In genomic region chr3:97910931-97911351, GRCh38 we compare ENCODE assay signal across 10 cellular contexts.
DNase-seq lines count a peak whose midpoint lies in the region; ATAC-seq and TF ChIP-seq lines count a peak whose summit lies in the region.
"Had no signal": no experiment of that assay in that cellular context is flagged by ENCODE, and none has a peak within 500 bp of the region (broad histone marks: within the 10 kb centered on the region; RNA-seq: fewer than 3 reads in every experiment).

No MANE protein-coding gene starts in this region.

- no peaks in the 10 kb centered on the region for H3K36me3 ChIP-seq in SK-N-MC (ENCODE audit: insufficient read depth, low read length)

- no peak for DNase-seq in activated T-cell treated with anti-CD3 and anti-CD28 coated beads, Interleukin-2, amount 50 U/mL, for 24 hours
- DNase-seq in activated T-cell treated with anti-CD3 and anti-CD28 coated beads, Interleukin-2, amount 50 U/mL, for 48 hours: no peak
- DNase-seq in SK-N-MC (ENCODE audit: low read depth, low spot score) (no peak), fibroblast of villous mesenchyme (ENCODE audit: low read depth) (peak; percentile 65), sciatic nerve (ENCODE audit: low spot score) (no peak), DMS53 (lab: John Stamatoyannopoulos, UW) (no peak)
- no peak for DNase-seq in activated effector memory CD4-positive, alpha-beta T cell treated with anti-CD3 and anti-CD28 coated beads, Interleukin-2, amount 50 U/mL, for 16 hours
- no peak for DNase-seq in activated CD4-positive, CD25-positive, alpha-beta regulatory T cell (lab: John Stamatoyannopoulos, UW)
- DNase-seq: aorta, foreskin keratinocyte had no signal

- H3K4me3 ChIP-seq in SK-N-MC (no peak overlapping the region), fibroblast of villous mesenchyme (ENCODE audit: low read depth, low read length) (no peak overlapping the region)

- intact Hi-C loops in sciatic nerve (cut with DNase I): no loop called here

- H3K27ac ChIP-seq in SK-N-MC: peak overlapping the region; percentile 32; the same call in 1 of the 2 replicates
- H3K27ac ChIP-seq: foreskin keratinocyte had no signal

- peaks cover 25% of the 10 kb centered on the region for H3K4me1 Mint-ChIP-seq in activated T-cell treated with anti-CD3 and anti-CD28 coated beads, Interleukin-2, amount 50 U/mL, for 24 hours (ENCODE audit: low read depth)

- TF ChIP-seq CTCF in fibroblast of villous mesenchyme (IDR thresholded peaks at IDR 0.05; ENCODE audit: insufficient read depth, low read depth, low read length): no peak

- H3K9ac ChIP-seq in SK-N-MC (ENCODE audit: insufficient read length): no peak overlapping the region

- H3K4me3 Mint-ChIP-seq in activated T-cell treated with anti-CD3 and anti-CD28 coated beads, Interleukin-2, amount 50 U/mL, for 24 hours: peak overlapping the region; percentile 65

- H3K9me3 Mint-ChIP-seq in activated T-cell treated with anti-CD3 and anti-CD28 coated beads, Interleukin-2, amount 50 U/mL, for 24 hours: peaks cover 2% of the 10 kb centered on the region

- no peaks in the 10 kb centered on the region for H3K27me3 Mint-ChIP-seq in activated T-cell treated with anti-CD3 and anti-CD28 coated beads, Interleukin-2, amount 50 U/mL, for 24 hours

- H3K36me3 Mint-ChIP-seq in activated T-cell treated with anti-CD3 and anti-CD28 coated beads, Interleukin-2, amount 50 U/mL, for 24 hours (ENCODE audit: low read depth): peaks cover 11% of the 10 kb centered on the region

- H3K9me3 ChIP-seq in SK-N-MC (ENCODE audit: low read depth, low read length): no peaks in the 10 kb centered on the region

- ATAC-seq in sciatic nerve: peak; percentile 72
- ATAC-seq: foreskin keratinocyte had no signal

- peak overlapping the region; percentile 69 for H3K27ac Mint-ChIP-seq in activated T-cell treated with anti-CD3 and anti-CD28 coated beads, Interleukin-2, amount 50 U/mL, for 24 hours
